In the genomic region with DNA sequence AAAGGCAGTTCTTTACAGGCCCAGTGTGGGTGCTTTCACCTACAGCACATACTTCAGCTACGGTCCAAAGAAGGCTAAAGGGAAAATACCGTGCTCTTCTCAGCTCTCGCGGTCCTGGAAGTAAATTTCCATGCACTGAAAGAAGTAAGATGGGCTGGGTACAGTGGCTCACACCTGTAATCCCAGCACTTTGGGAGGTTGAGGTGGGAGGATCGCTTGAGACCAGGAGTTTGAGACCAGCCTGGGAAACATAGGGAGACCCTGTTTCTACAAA, we compare ENCODE assay signal across 8 cellular contexts.
A peak's percentile ranks its signal among the peaks of the same experiment; 100 is the strongest.
DNase-seq lines count a peak whose midpoint lies in the region; ATAC-seq, FAIRE-seq and TF ChIP-seq lines count a peak whose summit lies in the region.
"Not testable (repeated sequence)": the region's sequence is repeated elsewhere in the genome, so short reads cannot be mapped to it uniquely, and the experiment has no call there.

No MANE protein-coding gene starts in this region.

- FAIRE-seq in GM18507 (lab: Jason Lieb, UNC), result peak; percentile 75
- not testable (repeated sequence) for FAIRE-seq in pancreas (lab: Jason Lieb, UNC)

- not testable (repeated sequence) for H3K4me3 Mint-ChIP-seq in activated CD8-positive, alpha-beta T cell treated with anti-CD3 and anti-CD28 coated beads, Interleukin-2, amount 10 ng/mL, durations not matched to agents 7 days and 5 days

- 56 to 62% methylated on average over 5 of the region's 5 CpGs for WGBS in pancreas, 2 donors

- H3K9me3 ChIP-seq in pancreas, result not testable (repeated sequence)

- H3K36me3 ChIP-seq in pancreas, result peaks cover 0 to 13% (median 11%) of the 10 kb centered on the region in 3 donors

- not testable (repeated sequence) for H3K9me3 Mint-ChIP-seq in activated CD8-positive, alpha-beta T cell treated with anti-CD3 and anti-CD28 coated beads, Interleukin-2, amount 10 ng/mL, durations not matched to agents 7 days and 5 days (ENCODE audit: insufficient read depth)

- H3K4me1 Mint-ChIP-seq in activated CD8-positive, alpha-beta T cell treated with anti-CD3 and anti-CD28 coated beads, Interleukin-2, amount 10 ng/mL, durations not matched to agents 7 days and 5 days (ENCODE audit: low read depth), result peaks cover 64% of the 10 kb centered on the region

- intact Hi-C loops in pancreas (cut with DNase I), result not testable (repeated sequence)

- not testable (repeated sequence) for H3K27me3 ChIP-seq in pancreas

- not testable (repeated sequence) for TF ChIP-seq CTCF in pancreas (IDR thresholded peaks at IDR 0.05)

- ATAC-seq in GM19328 (IDR thresholded peaks at IDR 0.05; ENCODE audit: unreplicated experiment), result peak; percentile 28
- peak; percentile 23 for ATAC-seq in GM21528 (IDR thresholded peaks at IDR 0.05; ENCODE audit: low FRiP score, unreplicated experiment)
- peak; percentile 40 for ATAC-seq in HG02852 (IDR thresholded peaks at IDR 0.05; ENCODE audit: unreplicated experiment)
- ATAC-seq in HG03135 (IDR thresholded peaks at IDR 0.05; ENCODE audit: unreplicated experiment), result peak; percentile 18
- ATAC-seq in HG03571 (IDR thresholded peaks at IDR 0.05; ENCODE audit: unreplicated experiment), result peak; percentile 18
- not testable (repeated sequence) for ATAC-seq in activated CD8-positive, alpha-beta T cell treated with anti-CD3 and anti-CD28 coated beads, Interleukin-2, amount 10 ng/mL, durations not matched to agents 7 days and 5 days
- peak in 3 of 4 donors; percentile 5 to 29 (median 11) for ATAC-seq in pancreas

- POLR2A ChIA-PET in activated CD8-positive, alpha-beta T cell treated with anti-CD3 and anti-CD28 coated beads, Interleukin-2, amount 10 ng/mL, durations not matched to agents 7 days and 5 days (lab: Charles Lee), result interaction anchor here (2.8 kb wide), 1 partner anchor 249 kb away, joined by 8 read pairs; the partner anchor contains the start of gene GTF2A1

- DNase-seq in GM18507 (ENCODE audit: extremely low spot score, insufficient read length, low read depth); activated CD8-positive, alpha-beta T cell treated with anti-CD3 and anti-CD28 coated beads, Interleukin-2, amount 10 ng/mL, durations not matched to agents 7 days and 5 days; pancreas: not testable (repeated sequence)

- not testable (repeated sequence) for H3K4me3 ChIP-seq in pancreas

- H3K27ac Mint-ChIP-seq in activated CD8-positive, alpha-beta T cell treated with anti-CD3 and anti-CD28 coated beads, Interleukin-2, amount 10 ng/mL, durations not matched to agents 7 days and 5 days, result peak overlapping the region; percentile 82

- H3K4me1 ChIP-seq in pancreas, result not testable (repeated sequence)

- CTCF ChIA-PET in activated CD8-positive, alpha-beta T cell treated with anti-CD3 and anti-CD28 coated beads, Interleukin-2, amount 10 ng/mL, durations not matched to agents 7 days and 5 days (lab: Charles Lee), result not testable (repeated sequence)

- peak overlapping the region in 2 of 4 donors; percentile 15 to 45 for H3K27ac ChIP-seq in pancreas

- H3K36me3 Mint-ChIP-seq in activated CD8-positive, alpha-beta T cell treated with anti-CD3 and anti-CD28 coated beads, Interleukin-2, amount 10 ng/mL, durations not matched to agents 7 days and 5 days (ENCODE audit: low read depth), result peaks cover 44% of the 10 kb centered on the region

- H3K27me3 Mint-ChIP-seq in activated CD8-positive, alpha-beta T cell treated with anti-CD3 and anti-CD28 coated beads, Interleukin-2, amount 10 ng/mL, durations not matched to agents 7 days and 5 days (ENCODE audit: low read depth), result not testable (repeated sequence)
